Comparison of ENCODE assay signal across 1 cellular context in genomic region chr5:140400730-140401361, GRCh38.
TF ChIP-seq lines count a peak whose summit lies in the region.

No MANE protein-coding gene starts in this region.

TF ChIP-seq in HepG2, 621 proteins besides CTCF, POLR2A, EP300 and RAD21 (continued from another document and continues in another):
- TF ChIP-seq ZGPAT (CRISPR knock-in tag; IDR thresholded peaks at IDR 0.05), result peak; percentile 86
- TF ChIP-seq NFATC3 (CRISPR knock-in tag; IDR thresholded peaks at IDR 0.05), result no peak
- no peak for TF ChIP-seq MEF2D (CRISPR knock-in tag; IDR thresholded peaks at IDR 0.05)
- peak; percentile 77 for TF ChIP-seq TEAD3 (CRISPR knock-in tag; optimal IDR thresholded peaks at IDR 0.05; ENCODE audit: borderline replicate concordance)
- TF ChIP-seq, protein P1, sequence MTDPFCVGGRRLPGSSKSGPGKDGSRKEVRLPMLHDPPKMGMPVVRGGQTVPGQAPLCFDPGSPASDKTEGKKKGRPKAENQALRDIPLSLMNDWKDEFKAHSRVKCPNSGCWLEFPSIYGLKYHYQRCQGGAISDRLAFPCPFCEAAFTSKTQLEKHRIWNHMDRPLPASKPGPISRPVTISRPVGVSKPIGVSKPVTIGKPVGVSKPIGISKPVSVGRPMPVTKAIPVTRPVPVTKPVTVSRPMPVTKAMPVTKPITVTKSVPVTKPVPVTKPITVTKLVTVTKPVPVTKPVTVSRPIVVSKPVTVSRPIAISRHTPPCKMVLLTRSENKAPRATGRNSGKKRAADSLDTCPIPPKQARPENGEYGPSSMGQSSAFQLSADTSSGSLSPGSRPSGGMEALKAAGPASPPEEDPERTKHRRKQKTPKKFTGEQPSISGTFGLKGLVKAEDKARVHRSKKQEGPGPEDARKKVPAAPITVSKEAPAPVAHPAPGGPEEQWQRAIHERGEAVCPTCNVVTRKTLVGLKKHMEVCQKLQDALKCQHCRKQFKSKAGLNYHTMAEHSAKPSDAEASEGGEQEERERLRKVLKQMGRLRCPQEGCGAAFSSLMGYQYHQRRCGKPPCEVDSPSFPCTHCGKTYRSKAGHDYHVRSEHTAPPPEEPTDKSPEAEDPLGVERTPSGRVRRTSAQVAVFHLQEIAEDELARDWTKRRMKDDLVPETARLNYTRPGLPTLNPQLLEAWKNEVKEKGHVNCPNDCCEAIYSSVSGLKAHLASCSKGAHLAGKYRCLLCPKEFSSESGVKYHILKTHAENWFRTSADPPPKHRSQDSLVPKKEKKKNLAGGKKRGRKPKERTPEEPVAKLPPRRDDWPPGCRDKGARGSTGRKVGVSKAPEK (CRISPR knock-in tag; IDR thresholded peaks at IDR 0.05; ENCODE audit: borderline replicate concordance), result no peak
- no peak; the same call in 1 of the 2 replicates for TF ChIP-seq ZNF775 (CRISPR knock-in tag; IDR thresholded peaks at IDR 0.05; ENCODE audit: borderline replicate concordance)
- TF ChIP-seq KLF13 (CRISPR knock-in tag; IDR thresholded peaks at IDR 0.05), result peak; percentile 81; the same call in 1 of the 2 replicates
- TF ChIP-seq GTF3A (CRISPR knock-in tag; conservative IDR thresholded peaks at IDR 0.05), result no peak
- TF ChIP-seq, protein P2, sequence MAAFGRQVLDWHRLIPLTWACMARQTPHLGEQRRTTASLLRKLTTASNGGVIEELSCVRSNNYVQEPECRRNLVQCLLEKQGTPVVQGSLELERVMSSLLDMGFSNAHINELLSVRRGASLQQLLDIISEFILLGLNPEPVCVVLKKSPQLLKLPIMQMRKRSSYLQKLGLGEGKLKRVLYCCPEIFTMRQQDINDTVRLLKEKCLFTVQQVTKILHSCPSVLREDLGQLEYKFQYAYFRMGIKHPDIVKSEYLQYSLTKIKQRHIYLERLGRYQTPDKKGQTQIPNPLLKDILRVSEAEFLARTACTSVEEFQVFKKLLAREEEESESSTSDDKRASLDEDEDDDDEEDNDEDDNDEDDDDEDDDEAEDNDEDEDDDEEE (CRISPR knock-in tag; IDR thresholded peaks at IDR 0.05), result peak; percentile 57; the same call in 1 of the 2 replicates
- TF ChIP-seq ZNF616 (CRISPR knock-in tag; IDR thresholded peaks at IDR 0.05; ENCODE audit: low read depth), result peak; percentile 79; the same call in 1 of the 2 replicates
- peak; percentile 93 for TF ChIP-seq ZMAT3 (CRISPR knock-in tag; conservative IDR thresholded peaks at IDR 0.05)
- TF ChIP-seq THAP11 (CRISPR knock-in tag; IDR thresholded peaks at IDR 0.05), result peak; percentile 17; the same call in 1 of the 2 replicates
- TF ChIP-seq POLR2AphosphoS5 (IDR thresholded peaks at IDR 0.05; ENCODE audit: low read depth, low read length), result peak; percentile 84
- TF ChIP-seq, protein P3, sequence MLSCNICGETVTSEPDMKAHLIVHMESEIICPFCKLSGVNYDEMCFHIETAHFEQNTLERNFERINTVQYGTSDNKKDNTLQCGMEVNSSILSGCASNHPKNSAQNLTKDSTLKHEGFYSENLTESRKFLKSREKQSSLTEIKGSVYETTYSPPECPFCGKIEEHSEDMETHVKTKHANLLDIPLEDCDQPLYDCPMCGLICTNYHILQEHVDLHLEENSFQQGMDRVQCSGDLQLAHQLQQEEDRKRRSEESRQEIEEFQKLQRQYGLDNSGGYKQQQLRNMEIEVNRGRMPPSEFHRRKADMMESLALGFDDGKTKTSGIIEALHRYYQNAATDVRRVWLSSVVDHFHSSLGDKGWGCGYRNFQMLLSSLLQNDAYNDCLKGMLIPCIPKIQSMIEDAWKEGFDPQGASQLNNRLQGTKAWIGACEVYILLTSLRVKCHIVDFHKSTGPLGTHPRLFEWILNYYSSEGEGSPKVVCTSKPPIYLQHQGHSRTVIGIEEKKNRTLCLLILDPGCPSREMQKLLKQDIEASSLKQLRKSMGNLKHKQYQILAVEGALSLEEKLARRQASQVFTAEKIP (CRISPR knock-in tag; IDR thresholded peaks at IDR 0.05; ENCODE audit: borderline replicate concordance), result no peak
- TF ChIP-seq ZBTB20 (CRISPR knock-in tag; IDR thresholded peaks at IDR 0.05; ENCODE audit: borderline replicate concordance, low read depth), result 0 out of 2 replicates have a peak, but pooled peaks have one; percentile 58
- TF ChIP-seq CHCHD3 (CRISPR knock-in tag; IDR thresholded peaks at IDR 0.05), result 0 out of 2 replicates have a peak, but pooled peaks have one; percentile 54
- TF ChIP-seq ZBTB25 (CRISPR knock-in tag; IDR thresholded peaks at IDR 0.05), result no peak; the same call in 1 of the 2 replicates
- no peak for TF ChIP-seq DPF2 (CRISPR knock-in tag; IDR thresholded peaks at IDR 0.05; ENCODE audit: borderline replicate concordance, low read depth)
- TF ChIP-seq ZBTB26 (CRISPR knock-in tag; IDR thresholded peaks at IDR 0.05; ENCODE audit: borderline replicate concordance), result peak; percentile 61
- TF ChIP-seq, protein P4, sequence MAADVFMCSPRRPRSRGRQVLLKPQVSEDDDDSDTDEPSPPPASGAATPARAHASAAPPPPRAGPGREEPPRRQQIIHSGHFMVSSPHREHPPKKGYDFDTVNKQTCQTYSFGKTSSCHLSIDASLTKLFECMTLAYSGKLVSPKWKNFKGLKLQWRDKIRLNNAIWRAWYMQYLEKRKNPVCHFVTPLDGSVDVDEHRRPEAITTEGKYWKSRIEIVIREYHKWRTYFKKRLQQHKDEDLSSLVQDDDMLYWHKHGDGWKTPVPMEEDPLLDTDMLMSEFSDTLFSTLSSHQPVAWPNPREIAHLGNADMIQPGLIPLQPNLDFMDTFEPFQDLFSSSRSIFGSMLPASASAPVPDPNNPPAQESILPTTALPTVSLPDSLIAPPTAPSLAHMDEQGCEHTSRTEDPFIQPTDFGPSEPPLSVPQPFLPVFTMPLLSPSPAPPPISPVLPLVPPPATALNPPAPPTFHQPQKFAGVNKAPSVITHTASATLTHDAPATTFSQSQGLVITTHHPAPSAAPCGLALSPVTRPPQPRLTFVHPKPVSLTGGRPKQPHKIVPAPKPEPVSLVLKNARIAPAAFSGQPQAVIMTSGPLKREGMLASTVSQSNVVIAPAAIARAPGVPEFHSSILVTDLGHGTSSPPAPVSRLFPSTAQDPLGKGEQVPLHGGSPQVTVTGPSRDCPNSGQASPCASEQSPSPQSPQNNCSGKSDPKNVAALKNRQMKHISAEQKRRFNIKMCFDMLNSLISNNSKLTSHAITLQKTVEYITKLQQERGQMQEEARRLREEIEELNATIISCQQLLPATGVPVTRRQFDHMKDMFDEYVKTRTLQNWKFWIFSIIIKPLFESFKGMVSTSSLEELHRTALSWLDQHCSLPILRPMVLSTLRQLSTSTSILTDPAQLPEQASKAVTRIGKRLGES (CRISPR knock-in tag; IDR thresholded peaks at IDR 0.05; ENCODE audit: borderline replicate concordance), result 0 out of 2 replicates have a peak, but pooled peaks have one; percentile 82
- peak; percentile 88; the same call in 1 of the 2 replicates for TF ChIP-seq ZNF678 (CRISPR knock-in tag; IDR thresholded peaks at IDR 0.05)
- TF ChIP-seq, protein P5, sequence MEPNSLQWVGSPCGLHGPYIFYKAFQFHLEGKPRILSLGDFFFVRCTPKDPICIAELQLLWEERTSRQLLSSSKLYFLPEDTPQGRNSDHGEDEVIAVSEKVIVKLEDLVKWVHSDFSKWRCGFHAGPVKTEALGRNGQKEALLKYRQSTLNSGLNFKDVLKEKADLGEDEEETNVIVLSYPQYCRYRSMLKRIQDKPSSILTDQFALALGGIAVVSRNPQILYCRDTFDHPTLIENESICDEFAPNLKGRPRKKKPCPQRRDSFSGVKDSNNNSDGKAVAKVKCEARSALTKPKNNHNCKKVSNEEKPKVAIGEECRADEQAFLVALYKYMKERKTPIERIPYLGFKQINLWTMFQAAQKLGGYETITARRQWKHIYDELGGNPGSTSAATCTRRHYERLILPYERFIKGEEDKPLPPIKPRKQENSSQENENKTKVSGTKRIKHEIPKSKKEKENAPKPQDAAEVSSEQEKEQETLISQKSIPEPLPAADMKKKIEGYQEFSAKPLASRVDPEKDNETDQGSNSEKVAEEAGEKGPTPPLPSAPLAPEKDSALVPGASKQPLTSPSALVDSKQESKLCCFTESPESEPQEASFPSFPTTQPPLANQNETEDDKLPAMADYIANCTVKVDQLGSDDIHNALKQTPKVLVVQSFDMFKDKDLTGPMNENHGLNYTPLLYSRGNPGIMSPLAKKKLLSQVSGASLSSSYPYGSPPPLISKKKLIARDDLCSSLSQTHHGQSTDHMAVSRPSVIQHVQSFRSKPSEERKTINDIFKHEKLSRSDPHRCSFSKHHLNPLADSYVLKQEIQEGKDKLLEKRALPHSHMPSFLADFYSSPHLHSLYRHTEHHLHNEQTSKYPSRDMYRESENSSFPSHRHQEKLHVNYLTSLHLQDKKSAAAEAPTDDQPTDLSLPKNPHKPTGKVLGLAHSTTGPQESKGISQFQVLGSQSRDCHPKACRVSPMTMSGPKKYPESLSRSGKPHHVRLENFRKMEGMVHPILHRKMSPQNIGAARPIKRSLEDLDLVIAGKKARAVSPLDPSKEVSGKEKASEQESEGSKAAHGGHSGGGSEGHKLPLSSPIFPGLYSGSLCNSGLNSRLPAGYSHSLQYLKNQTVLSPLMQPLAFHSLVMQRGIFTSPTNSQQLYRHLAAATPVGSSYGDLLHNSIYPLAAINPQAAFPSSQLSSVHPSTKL (CRISPR knock-in tag; IDR thresholded peaks at IDR 0.05), result peak; percentile 69
- TF ChIP-seq ZNF44 (CRISPR knock-in tag; IDR thresholded peaks at IDR 0.05), result 0 out of 2 replicates have a peak, but pooled peaks have one; percentile 72
- TF ChIP-seq PREB (CRISPR knock-in tag; IDR thresholded peaks at IDR 0.05), result no peak
- peak; percentile 70; the same call in 1 of the 2 replicates for TF ChIP-seq ELF3 (CRISPR knock-in tag; IDR thresholded peaks at IDR 0.05)
- no peak for TF ChIP-seq KAT2B (IDR thresholded peaks at IDR 0.05; ENCODE audit: borderline replicate concordance, low read depth, low read length)
- TF ChIP-seq ZNF30 (CRISPR knock-in tag; IDR thresholded peaks at IDR 0.05), result no peak
- peak; percentile 89 for TF ChIP-seq ZNF710 (CRISPR knock-in tag; IDR thresholded peaks at IDR 0.05; ENCODE audit: borderline replicate concordance)
- no peak for TF ChIP-seq NPAS2 (CRISPR knock-in tag; IDR thresholded peaks at IDR 0.05; ENCODE audit: borderline replicate concordance)
- peak; percentile 88 for TF ChIP-seq MAX (IDR thresholded peaks at IDR 0.05)
- peak; percentile 95 for TF ChIP-seq ZNF546 (CRISPR knock-in tag; conservative IDR thresholded peaks at IDR 0.05)
- peak; percentile 93 for TF ChIP-seq ZNF607 (CRISPR knock-in tag; IDR thresholded peaks at IDR 0.05; ENCODE audit: borderline replicate concordance)
- no peak for TF ChIP-seq ZNF75D (CRISPR knock-in tag; IDR thresholded peaks at IDR 0.05; ENCODE audit: borderline replicate concordance)
- TF ChIP-seq GABPB1 (CRISPR knock-in tag; IDR thresholded peaks at IDR 0.05), result peak; percentile 54; the same call in 1 of the 2 replicates
- 0 out of 2 replicates have a peak, but pooled peaks have one; percentile 9 for TF ChIP-seq ZNF530 (CRISPR knock-in tag; IDR thresholded peaks at IDR 0.05; ENCODE audit: low read depth)
